10 cellular contexts compared by ENCODE assay signal in genomic region chr5:51383494-51384081, GRCh38. TPM values are rescaled to one million over a fixed set of nuclear protein-coding genes. Genes with fewer than 3 reads are reported as not detected.
DNase-seq lines count a peak whose midpoint lies in the region; ATAC-seq and TF ChIP-seq lines count a peak whose summit lies in the region.
"Had no signal": no experiment of that assay in that cellular context is flagged by ENCODE, and none has a peak within 500 bp of the region (broad histone marks: within the 10 kb centered on the region; RNA-seq: fewer than 3 reads in every experiment).

No MANE protein-coding gene starts in this region.

- peaks cover 39% of the 10 kb centered on the region for H3K4me1 Mint-ChIP-seq in progenitor cell of endocrine pancreas (ENCODE audit: low read depth)

- ATAC-seq in activated CD4-positive, CD25-positive, alpha-beta regulatory T cell treated with anti-CD3 and anti-CD28 coated beads, Interleukin-2, amount 50 U/mL, for 24 hours = no peak
- ATAC-seq: naive thymus-derived CD4-positive, alpha-beta T cell had no signal

- peak overlapping the region; percentile 72 for H3K4me3 Mint-ChIP-seq in progenitor cell of endocrine pancreas (ENCODE audit: low read depth)
- H3K4me3 Mint-ChIP-seq: activated naive CD8-positive, alpha-beta T cell had no signal

- H3K4me3 ChIP-seq in GM12864 (ENCODE audit: low read depth, low read length) = peak overlapping the region; percentile 24
- H3K4me3 ChIP-seq in epithelial cell of esophagus (ENCODE audit: low read length) = peak overlapping the region; percentile 60

- DNase-seq in GM12864 (ENCODE audit: low read depth) (no peak), NCI-H748 (lab: John Stamatoyannopoulos, UW; ENCODE audit: unreplicated experiment) (peak; percentile 69), epithelial cell of esophagus (ENCODE audit: low read depth) (peak; percentile 59), progenitor cell of endocrine pancreas (ENCODE audit: low spot score, unreplicated experiment) (no peak), head of caudate nucleus (no peak)
- DNase-seq in activated CD8-positive, alpha-beta memory T cell treated with anti-CD3 and anti-CD28 coated beads, Interleukin-2, amount 50 U/mL, for 48 hours = no peak
- no peak for DNase-seq in stimulated activated CD4-positive, alpha-beta T cell treated with anti-CD3 and anti-CD28 coated beads, Interleukin-15, amount 100 ng/mL, for 24 hours
- DNase-seq: naive thymus-derived CD4-positive, alpha-beta T cell had no signal

- peaks cover 97% of the 10 kb centered on the region for H3K27me3 Mint-ChIP-seq in progenitor cell of endocrine pancreas

- H3K9me3 Mint-ChIP-seq in progenitor cell of endocrine pancreas (ENCODE audit: low read depth) = no peaks in the 10 kb centered on the region

- peak overlapping the region; percentile 79 for H3K27ac Mint-ChIP-seq in progenitor cell of endocrine pancreas
- H3K27ac Mint-ChIP-seq: activated naive CD8-positive, alpha-beta T cell had no signal

- TF ChIP-seq CTCF in GM12864 (IDR thresholded peaks at IDR 0.05; ENCODE audit: low read depth, low read length, missing control alignments) (no peak), epithelial cell of esophagus (IDR thresholded peaks at IDR 0.05; ENCODE audit: insufficient read depth, low read depth, low read length, missing control alignments) (no peak), progenitor cell of endocrine pancreas (IDR thresholded peaks at IDR 0.05; ENCODE audit: unreplicated experiment) (no peak)

- intact Hi-C loops in head of caudate nucleus (cut with DNase I) = no loop called here

- no peaks in the 10 kb centered on the region for H3K36me3 Mint-ChIP-seq in progenitor cell of endocrine pancreas (ENCODE audit: insufficient read depth)
- H3K36me3 Mint-ChIP-seq: activated naive CD8-positive, alpha-beta T cell; naive thymus-derived CD4-positive, alpha-beta T cell had no signal

RNA-seq across cellular contexts. Expression of gene ISL1, which starts 0.3 kb away (rescaled TPM):
- total RNA-seq in progenitor cell of endocrine pancreas = 8.2 and 9.7 TPM in 2 replicates
- total RNA-seq: naive thymus-derived CD4-positive, alpha-beta T cell had no signal

Comparison
In these comparisons a context has a peak if more than half of its experiments do, and no peak if none do; other contexts are left out.
1. DNase-seq: peak in NCI-H748 (single experiment) and epithelial cell of esophagus (single experiment); none in GM12864 (single experiment), progenitor cell of endocrine pancreas (single experiment), head of caudate nucleus (0 of 42), activated CD8-positive, alpha-beta memory T cell treated with anti-CD3 and anti-CD28 coated beads, Interleukin-2, amount 50 U/mL, for 48 hours (single experiment) and stimulated activated CD4-positive, alpha-beta T cell treated with anti-CD3 and anti-CD28 coated beads, Interleukin-15, amount 100 ng/mL, for 24 hours (single experiment).